20 cellular contexts compared by ENCODE assay signal in the genomic region with DNA sequence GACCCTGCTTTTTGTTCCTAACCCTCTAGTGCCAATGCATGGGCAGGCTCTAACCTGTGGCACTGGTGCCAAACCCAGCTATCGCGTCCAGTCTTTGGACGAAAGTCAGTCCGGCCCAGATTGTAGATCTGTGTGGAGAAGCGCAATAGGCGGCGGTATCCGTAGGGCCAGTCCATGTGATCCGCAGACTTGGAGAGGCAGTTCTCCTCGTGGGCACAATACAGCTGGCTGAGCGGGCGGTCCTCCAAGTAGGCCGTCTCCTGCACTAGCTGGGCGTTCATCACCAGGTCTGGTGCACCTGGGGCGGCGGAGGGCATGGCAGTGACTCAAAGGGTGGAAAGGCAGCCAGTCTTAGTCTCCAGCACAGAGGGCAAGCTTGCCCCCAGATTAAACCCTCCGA. TPM values are rescaled to one million over a fixed set of nuclear protein-coding genes. Genes with fewer than 3 reads are reported as not detected.
DNase-seq lines count a peak whose midpoint lies in the region; ATAC-seq, FAIRE-seq and TF ChIP-seq lines count a peak whose summit lies in the region.
"Had no signal": no experiment of that assay in that cellular context is flagged by ENCODE, and none has a peak within 500 bp of the region (broad histone marks: within the 10 kb centered on the region; RNA-seq: fewer than 3 reads in every experiment).

No MANE protein-coding gene starts in this region.

- no peak for FAIRE-seq in HepG2 (lab: Jason Lieb, UNC)
- FAIRE-seq: GM12878 had no signal

- TF ChIP-seq EP300 in HepG2 (IDR thresholded peaks at IDR 0.05; ENCODE audit: low read depth in 2 of 2, low read length in 2 of 2) (no peak), HepG2 (CRISPR knock-in tag; IDR thresholded peaks at IDR 0.05; ENCODE audit: borderline replicate concordance) (no peak)

- TF ChIP-seq CTCF in HepG2 (CRISPR knock-in tag; IDR thresholded peaks at IDR 0.05): no peak
- TF ChIP-seq CTCF in right lobe of liver (IDR thresholded peaks at IDR 0.05): no peak

- H3K4me1 ChIP-seq in HepG2 (ENCODE audit: insufficient read depth, low read length) (peaks cover 20% of the 10 kb centered on the region), right lobe of liver (peaks cover 0 to 9% (median 0%) of the 10 kb centered on the region in 4 donors)
- H3K4me1 ChIP-seq: Peyer's patch had no signal

- H2AFZ ChIP-seq in HepG2 (ENCODE audit: low read length): no peak overlapping the region

- no peaks in the 10 kb centered on the region for H3K9me3 Mint-ChIP-seq in activated CD4-positive, alpha-beta memory T cell treated with anti-CD3 and anti-CD28 coated beads, Interleukin-2, amount 10 ng/mL, durations not matched to agents 7 days and 5 days
- H3K9me3 Mint-ChIP-seq: CD8-positive, alpha-beta T cell had no signal

- H3K27ac Mint-ChIP-seq in activated CD4-positive, alpha-beta memory T cell treated with anti-CD3 and anti-CD28 coated beads, Interleukin-2, amount 10 ng/mL, durations not matched to agents 7 days and 5 days: no peak overlapping the region
- H3K27ac Mint-ChIP-seq: CD8-positive, alpha-beta T cell had no signal

- CTCF ChIA-PET in HepG2 (lab: Yijun Ruan, JAX; ENCODE audit: low intra/inter-chr PET ratio, low total read pairs): no interaction called here
- CTCF ChIA-PET in activated CD4-positive, alpha-beta memory T cell treated with anti-CD3 and anti-CD28 coated beads, Interleukin-2, amount 10 ng/mL, durations not matched to agents 7 days and 5 days (lab: Charles Lee): no interaction called here

- H3K9me3 ChIP-seq in HepG2 (ENCODE audit: low read length) (no peaks in the 10 kb centered on the region), right lobe of liver (no peaks in the 10 kb centered on the region)
- H3K9me3 ChIP-seq: BLaER1 treated with 17β-estradiol and CSF1 and Interleukin-3, amounts not matched to agents 10 nM and 100 nM; Peyer's patch had no signal

- BruUV-seq in HepG2 (replicated peaks; lab: Mats Ljungman, UMichigan): no TSS peak

- no peak overlapping the region for H3K4me3 Mint-ChIP-seq in activated CD4-positive, alpha-beta memory T cell treated with anti-CD3 and anti-CD28 coated beads, Interleukin-2, amount 10 ng/mL, durations not matched to agents 7 days and 5 days
- H3K4me3 Mint-ChIP-seq: CD8-positive, alpha-beta T cell had no signal

- no peak for TF ChIP-seq RAD21 in HepG2 (CRISPR knock-in tag; IDR thresholded peaks at IDR 0.05)

- H3K4me3 ChIP-seq in HepG2 (replicated peaks in 1 of 3; ENCODE audit: insufficient read depth in 1 of 3, low read depth in 2 of 3, low read length in 3 of 3) (no peak overlapping the region), right lobe of liver (no peak overlapping the region)
- H3K4me3 ChIP-seq: BLaER1 treated with 17β-estradiol and CSF1 and Interleukin-3, amounts not matched to agents 10 nM and 100 nM; GM12878; Peyer's patch had no signal

- no peaks in the 10 kb centered on the region for H3K27me3 Mint-ChIP-seq in activated CD4-positive, alpha-beta memory T cell treated with anti-CD3 and anti-CD28 coated beads, Interleukin-2, amount 10 ng/mL, durations not matched to agents 7 days and 5 days

- H3K4me1 Mint-ChIP-seq in activated CD4-positive, alpha-beta memory T cell treated with anti-CD3 and anti-CD28 coated beads, Interleukin-2, amount 10 ng/mL, durations not matched to agents 7 days and 5 days: no peaks in the 10 kb centered on the region

- TF ChIP-seq POLR2A in HepG2 (IDR thresholded peaks at IDR 0.05; ENCODE audit: insufficient read depth in 1 of 2, low read depth in 2 of 2, low read length in 2 of 2) (no peak), right lobe of liver (IDR thresholded peaks at IDR 0.05) (no peak)

- no peaks in the 10 kb centered on the region for H3K79me2 ChIP-seq in HepG2 (ENCODE audit: insufficient read depth, low read length)

- no peak overlapping the region for H3K27ac ChIP-seq in HepG2 (ENCODE audit: extremely low read length, insufficient read depth, low read length)
- H3K27ac ChIP-seq in right lobe of liver: no peak overlapping the region
- H3K27ac ChIP-seq: Peyer's patch had no signal

- H4K20me1 ChIP-seq in HepG2 (ENCODE audit: insufficient read depth, low read length): no peaks in the 10 kb centered on the region

- H3K36me3 ChIP-seq in HepG2 (replicated peaks in 1 of 2; ENCODE audit: control insufficient read depth in 1 of 2, insufficient read depth in 2 of 2, low read length in 2 of 2) (peaks cover 3 to 5% of the 10 kb centered on the region in 2 experiments; a peak in 3 of 5 replicates), right lobe of liver (no peaks in the 10 kb centered on the region)

- POLR2A ChIA-PET in HepG2 (lab: Yijun Ruan, JAX): no interaction called here
- POLR2A ChIA-PET in activated CD4-positive, alpha-beta memory T cell treated with anti-CD3 and anti-CD28 coated beads, Interleukin-2, amount 10 ng/mL, durations not matched to agents 7 days and 5 days (lab: Charles Lee): no interaction called here

- ATAC-seq in HepG2: no peak
- no peak for ATAC-seq in right lobe of liver
- no peak for ATAC-seq in left ventricle myocardium superior
- no peak for ATAC-seq in GM18502 (IDR thresholded peaks at IDR 0.05; ENCODE audit: poor library complexity, unreplicated experiment)
- ATAC-seq: CD8-positive, alpha-beta T cell; GM12878; Right ventricle myocardium inferior had no signal

- no peak for DNase-seq in HepG2 (ENCODE audit: low spot score)
- DNase-seq in right lobe of liver: no peak
- peak; percentile 28 for DNase-seq in cerebellum (ENCODE audit: low spot score)
- DNase-seq in mucosa of gallbladder (ENCODE audit: low spot score): peak; percentile 7
- DNase-seq in activated CD4-positive, alpha-beta memory T cell treated with anti-CD3 and anti-CD28 coated beads, Interleukin-2, amount 10 ng/mL, durations not matched to agents 7 days and 5 days: no peak
- DNase-seq in left ventricle myocardium superior: no peak
- DNase-seq: Calu3; CD8-positive, alpha-beta T cell; GOT3; NCI-H1417 treated with DMSO at 0.1 percent for 48 hours; NCI-H187 treated with DMSO at 0.1 percent for 48 hours; NCI-H446 treated with DMSO at 0.1 percent for 48 hours; NK-92 treated with Interleukin-12 subunit alpha and Interleukin-12 subunit beta, amount 100 ng/mL, for 24 hours; Peyer's patch had no signal

- WGBS in HepG2 (ENCODE audit: low lambda C conversion rate): 91% methylated on average over 17 of the region's 17 CpGs
- 80% methylated on average over 3 of the region's 17 CpGs for WGBS in right lobe of liver (ENCODE audit: insufficient coverage, low coverage, low lambda C conversion rate, missing lambda C conversion rate)

- intact Hi-C loops in HepG2 (cut with micrococcal nuclease; ENCODE audit: unreplicated experiment): no loop called here
- intact Hi-C loops in right lobe of liver (cut with DNase I): no loop called here
- intact Hi-C loops in left ventricle myocardium superior (cut with micrococcal nuclease): no loop called here

- H3K36me3 Mint-ChIP-seq in activated CD4-positive, alpha-beta memory T cell treated with anti-CD3 and anti-CD28 coated beads, Interleukin-2, amount 10 ng/mL, durations not matched to agents 7 days and 5 days (ENCODE audit: low read depth): peaks cover 7% of the 10 kb centered on the region

- in situ Hi-C loops in HepG2 (cut with HindIII; ENCODE audit: extremely low pct_ligation_motif_present, low pct_unique_long_range_greater_than_20kb): no loop called here

- no peak overlapping the region for H3K4me2 ChIP-seq in HepG2 (ENCODE audit: low read depth, low read length)

- no peak overlapping the region for H3K9ac ChIP-seq in HepG2 (ENCODE audit: insufficient read depth, low read depth, low read length)
- H3K9ac ChIP-seq: BLaER1 treated with 17β-estradiol and CSF1 and Interleukin-3, amounts not matched to agents 10 nM and 100 nM; KMS-11 had no signal

- H3K27me3 ChIP-seq in HepG2 (ENCODE audit: control insufficient read depth in 1 of 2, insufficient read depth in 2 of 2, low read length in 2 of 2) (no peaks in the 10 kb centered on the region), right lobe of liver (no peaks in the 10 kb centered on the region)
- H3K27me3 ChIP-seq: BLaER1 treated with 17β-estradiol and CSF1 and Interleukin-3, amounts not matched to agents 10 nM and 100 nM; Peyer's patch had no signal

TF ChIP-seq in HepG2, 621 proteins besides CTCF, POLR2A, EP300 and RAD21 (continues in another document):
- TF ChIP-seq ZNF746 (CRISPR knock-in tag; IDR thresholded peaks at IDR 0.05): no peak
- TF ChIP-seq ZNF253 (CRISPR knock-in tag; IDR thresholded peaks at IDR 0.05; ENCODE audit: borderline replicate concordance): no peak
- no peak for TF ChIP-seq BRCA1 (CRISPR knock-in tag; IDR thresholded peaks at IDR 0.05)
- TF ChIP-seq HDAC1 (CRISPR knock-in tag; IDR thresholded peaks at IDR 0.05): no peak
- TF ChIP-seq NBN (conservative IDR thresholded peaks at IDR 0.05): no peak

RNA-seq across cellular contexts. Expression of a gene that starts 14.5 kb away (rescaled TPM):
- total RNA-seq in HepG2 (2016; rRNA removed; fragmentation: Illumina TruSeq; extraction: Trizol) (3.8 and 8.8 TPM in 2 replicates), right lobe of liver (10 to 100 TPM in 3 of 6 experiments, 1 to 10 TPM in 1, under 1 TPM in 2; 0.51 to 33.4 (median 10.8) TPM), cerebellum (0.27 TPM), mucosa of gallbladder (4.9 TPM), left ventricle myocardium superior (0.47 TPM)
- total RNA-seq in HepG2 (2016; cell fraction: cytosol; rRNA removed; fragmentation: Illumina TruSeq; extraction: Trizol; ENCODE audit: low read depth): 0.91 and 0.97 TPM in 2 replicates
- 3.1 and 9.9 TPM in 2 replicates for total RNA-seq in HepG2 (2016; cell fraction: insoluble cytoplasmic fraction; rRNA removed; fragmentation: Illumina TruSeq; extraction: Trizol)
- 2.6 and 3.1 TPM in 2 replicates for total RNA-seq in HepG2 (2016; cell fraction: membrane; rRNA removed; fragmentation: Illumina TruSeq; extraction: Trizol)
- total RNA-seq in HepG2 (2016; cell fraction: nucleus; rRNA removed; fragmentation: Illumina TruSeq; extraction: Trizol): 9.7 TPM in 2 replicates
- 21.1 and 31.3 TPM in 2 replicates for polyA plus RNA-seq in HepG2 (2011; rRNA removed)
- 19.8 and 25.9 TPM in 2 replicates for polyA plus RNA-seq in HepG2 (2011; cell fraction: cytosol; rRNA removed)
- polyA plus RNA-seq in HepG2 (2011; cell fraction: nucleus; rRNA removed): 20.8 and 24.7 TPM in 2 replicates
- polyA plus RNA-seq in HepG2 (2012): 12.1 and 16.1 TPM in 2 replicates
- 0.87 and 1.0 TPM in 2 replicates for polyA plus RNA-seq in HepG2 (2016; cell fraction: cytosol; fragmentation: Illumina TruSeq; extraction: Trizol; ENCODE audit: low read depth)
- 3.1 and 3.6 TPM in 2 replicates for polyA plus RNA-seq in HepG2 (2016; cell fraction: insoluble cytoplasmic fraction; fragmentation: Illumina TruSeq; extraction: Trizol; ENCODE audit: low read depth)
- polyA plus RNA-seq in HepG2 (2016; cell fraction: membrane; fragmentation: Illumina TruSeq; extraction: Trizol; ENCODE audit: low read depth): 2.1 and 2.4 TPM in 2 replicates
- 12.3 and 13.7 TPM in 2 replicates for polyA plus RNA-seq in HepG2 (2016; cell fraction: nucleus; fragmentation: Illumina TruSeq; extraction: Trizol; ENCODE audit: insufficient read depth, low read depth)
- polyA minus RNA-seq in HepG2 (2011; rRNA and poly(A)+ RNA removed; ENCODE audit: low replicate concordance): 33.3 TPM in 1 of 2 replicates, not detected in the other
- 13.7 and 23.0 TPM in 2 replicates for polyA minus RNA-seq in HepG2 (2011; cell fraction: cytosol; rRNA and poly(A)+ RNA removed)
- polyA minus RNA-seq in HepG2 (2011; cell fraction: nucleus; rRNA and poly(A)+ RNA removed): 7.2 and 9.9 TPM in 2 replicates
- total RNA-seq in activated CD4-positive, alpha-beta memory T cell treated with anti-CD3 and anti-CD28 coated beads, Interleukin-2, amount 10 ng/mL, durations not matched to agents 7 days and 5 days: not detected
- total RNA-seq: SK-MEL-5 had no signal

Comparison
In these comparisons a context has a peak if more than half of its experiments do, and no peak if none do; other contexts are left out.
1. DNase-seq: peak in cerebellum (single experiment) and mucosa of gallbladder (single experiment); none in HepG2 (single experiment), right lobe of liver (0 of 3), activated CD4-positive, alpha-beta memory T cell treated with anti-CD3 and anti-CD28 coated beads, Interleukin-2, amount 10 ng/mL, durations not matched to agents 7 days and 5 days (single experiment) and left ventricle myocardium superior (single experiment).